8 cellular contexts compared by ENCODE assay signal in the genomic region with DNA sequence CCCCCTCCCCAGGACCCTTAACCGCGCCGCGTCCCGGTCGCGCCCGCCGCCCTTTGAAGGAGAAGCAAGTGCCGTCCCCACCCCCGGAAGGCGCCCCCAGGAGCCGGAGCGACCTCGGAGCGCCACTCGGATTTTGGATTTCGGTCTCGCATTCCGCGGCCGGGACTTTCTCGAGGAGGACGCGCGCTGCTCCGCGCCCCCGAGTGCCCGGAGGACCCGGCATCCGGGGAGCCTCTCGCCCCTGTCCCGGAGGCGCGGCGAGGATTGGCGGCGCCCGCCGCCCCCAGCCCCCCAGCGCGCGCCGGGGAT. TPM values are rescaled to one million over a fixed set of nuclear protein-coding genes. Genes with fewer than 3 reads are reported as not detected.
DNase-seq lines count a peak whose midpoint lies in the region; ATAC-seq and TF ChIP-seq lines count a peak whose summit lies in the region.

No MANE protein-coding gene starts in this region.

- H3K4me1 Mint-ChIP-seq in activated CD4-positive, alpha-beta T cell treated with anti-CD3 and anti-CD28 coated beads, Interleukin-2, amount 10 ng/mL, durations not matched to agents 24 days and 14 days = peaks cover 16% of the 10 kb centered on the region

- 1% methylated on average over 14 of the region's 45 CpGs for WGBS in suprapubic skin

- peak overlapping the region; percentile 99 for H3K27ac ChIP-seq in suprapubic skin

- no peaks in the 10 kb centered on the region for H3K9me3 ChIP-seq in adipocyte (ENCODE audit: control insufficient read depth, low read length)
- H3K9me3 ChIP-seq in suprapubic skin = no peaks in the 10 kb centered on the region

- DNase-seq in activated CD4-positive, alpha-beta T cell treated with anti-CD3 and anti-CD28 coated beads, Interleukin-2, amount 10 ng/mL, durations not matched to agents 24 days and 14 days = no peak
- no peak for DNase-seq in activated CD4-positive, alpha-beta T cell treated with anti-CD3 and anti-CD28 coated beads, Interleukin-2, amount 50 U/mL, for 48 hours
- DNase-seq in adipocyte (ENCODE audit: low read depth) (no peak), kidney epithelial cell (ENCODE audit: low read depth) (no peak), suprapubic skin (ENCODE audit: low spot score in 2 of 2) (no peak), amniotic stem cell (lab: John Stamatoyannopoulos, UW) (no peak), NAMALWA (ENCODE audit: low spot score) (no peak)

- peak overlapping the region; percentile 63 for H3K27ac Mint-ChIP-seq in activated CD4-positive, alpha-beta T cell treated with anti-CD3 and anti-CD28 coated beads, Interleukin-2, amount 10 ng/mL, durations not matched to agents 24 days and 14 days

- intact Hi-C loops in activated CD4-positive, alpha-beta T cell treated with anti-CD3 and anti-CD28 coated beads, Interleukin-2, amount 10 ng/mL, durations not matched to agents 24 days and 14 days (cut with micrococcal nuclease) = loop anchor here (1.0 to 2.0 kb wide), 3 partner anchors 9 to 229 kb away; a partner anchor contains a TSS

- H3K9me3 Mint-ChIP-seq in activated CD4-positive, alpha-beta T cell treated with anti-CD3 and anti-CD28 coated beads, Interleukin-2, amount 10 ng/mL, durations not matched to agents 24 days and 14 days = no peaks in the 10 kb centered on the region

- no peak for ATAC-seq in GM19351 (IDR thresholded peaks at IDR 0.05; ENCODE audit: unreplicated experiment)

- TF ChIP-seq CTCF in kidney epithelial cell (IDR thresholded peaks at IDR 0.05; ENCODE audit: insufficient read depth, low read length, poor library complexity, severe bottlenecking) = no peak
- no peak for TF ChIP-seq CTCF in suprapubic skin (IDR thresholded peaks at IDR 0.05)

- no peaks in the 10 kb centered on the region for H3K27me3 ChIP-seq in adipocyte (replicated peaks; ENCODE audit: control insufficient read depth, insufficient read depth, low read length)
- no peaks in the 10 kb centered on the region for H3K27me3 ChIP-seq in kidney epithelial cell (ENCODE audit: control insufficient read depth, insufficient read depth, low read length)
- no peaks in the 10 kb centered on the region for H3K27me3 ChIP-seq in suprapubic skin

- no peak for TF ChIP-seq POLR2A in suprapubic skin (IDR thresholded peaks at IDR 0.05)

- peaks cover 18% of the 10 kb centered on the region for H3K36me3 ChIP-seq in adipocyte (ENCODE audit: control insufficient read depth, insufficient read depth, low read length, severe bottlenecking)
- H3K36me3 ChIP-seq in kidney epithelial cell (ENCODE audit: control insufficient read depth, insufficient read depth, low read length) = peaks cover 7% of the 10 kb centered on the region
- peaks cover 34% of the 10 kb centered on the region for H3K36me3 ChIP-seq in suprapubic skin

- peaks cover 29% of the 10 kb centered on the region for H3K4me1 ChIP-seq in adipocyte (ENCODE audit: control insufficient read depth, insufficient read depth, low read length)
- peaks cover 73% of the 10 kb centered on the region for H3K4me1 ChIP-seq in suprapubic skin

- H3K4me3 ChIP-seq in adipocyte (ENCODE audit: low read length) = peak overlapping the region; percentile 88
- peak overlapping the region; percentile 71 for H3K4me3 ChIP-seq in kidney epithelial cell (ENCODE audit: low read depth, low read length)
- H3K4me3 ChIP-seq in suprapubic skin = peak overlapping the region; percentile 92

- H3K36me3 Mint-ChIP-seq in activated CD4-positive, alpha-beta T cell treated with anti-CD3 and anti-CD28 coated beads, Interleukin-2, amount 10 ng/mL, durations not matched to agents 24 days and 14 days (ENCODE audit: low read depth) = peaks cover 29% of the 10 kb centered on the region

- peak overlapping the region; percentile 97 for H3K9ac ChIP-seq in adipocyte (ENCODE audit: low read length)

- peak overlapping the region; percentile 76 for H3K4me3 Mint-ChIP-seq in activated CD4-positive, alpha-beta T cell treated with anti-CD3 and anti-CD28 coated beads, Interleukin-2, amount 10 ng/mL, durations not matched to agents 24 days and 14 days

- no peak for TF ChIP-seq EP300 in suprapubic skin (IDR thresholded peaks at IDR 0.05)

- no peaks in the 10 kb centered on the region for H3K27me3 Mint-ChIP-seq in activated CD4-positive, alpha-beta T cell treated with anti-CD3 and anti-CD28 coated beads, Interleukin-2, amount 10 ng/mL, durations not matched to agents 24 days and 14 days

RNA-seq across cellular contexts. Expression of a gene that starts 1.6 kb away (rescaled TPM):
- total RNA-seq in activated CD4-positive, alpha-beta T cell treated with anti-CD3 and anti-CD28 coated beads, Interleukin-2, amount 10 ng/mL, durations not matched to agents 24 days and 14 days = 72.3 and 82.4 TPM in 2 replicates
- total RNA-seq in kidney epithelial cell (66.8 and 69.4 TPM in 2 replicates), suprapubic skin (100 to 1,000 TPM in 2 of 4 donors, 10 to 100 TPM in 2; 89.0 to 153 (median 105) TPM)

RNA-seq across cellular contexts. Expression of a gene that starts 8.4 kb away (rescaled TPM):
- total RNA-seq in activated CD4-positive, alpha-beta T cell treated with anti-CD3 and anti-CD28 coated beads, Interleukin-2, amount 10 ng/mL, durations not matched to agents 24 days and 14 days = 254 and 269 TPM in 2 replicates
- 55.3 and 69.8 TPM in 2 replicates for total RNA-seq in kidney epithelial cell
- total RNA-seq in suprapubic skin = 100 to 1,000 TPM; 102 to 205 (median 137) TPM

RNA-seq across cellular contexts. Expression of a gene that starts 12.1 kb away (rescaled TPM):
- total RNA-seq in activated CD4-positive, alpha-beta T cell treated with anti-CD3 and anti-CD28 coated beads, Interleukin-2, amount 10 ng/mL, durations not matched to agents 24 days and 14 days = 1.7 and 1.9 TPM in 2 replicates
- 5.1 and 10.5 TPM in 2 replicates for total RNA-seq in kidney epithelial cell
- total RNA-seq in suprapubic skin = 1 to 10 TPM; 2.9 to 8.6 (median 5.1) TPM

RNA-seq across cellular contexts. Expression of a gene that starts 19.2 kb away (rescaled TPM):
- total RNA-seq in activated CD4-positive, alpha-beta T cell treated with anti-CD3 and anti-CD28 coated beads, Interleukin-2, amount 10 ng/mL, durations not matched to agents 24 days and 14 days = 237 TPM in 2 replicates
- total RNA-seq in kidney epithelial cell (298 and 403 TPM in 2 replicates), suprapubic skin (100 to 1,000 TPM; 338 to 672 (median 451) TPM)

RNA-seq across cellular contexts. Expression of a gene that starts 25.4 kb away (rescaled TPM):
- total RNA-seq in activated CD4-positive, alpha-beta T cell treated with anti-CD3 and anti-CD28 coated beads, Interleukin-2, amount 10 ng/mL, durations not matched to agents 24 days and 14 days = 115 and 126 TPM in 2 replicates
- total RNA-seq in kidney epithelial cell (58.5 and 75.0 TPM in 2 replicates), suprapubic skin (10 to 100 TPM; 44.3 to 72.5 (median 58.2) TPM)
